In genomic region chr13:95754069-95754468, GRCh38 we compare ENCODE assay signal across 1 cellular context.
TF ChIP-seq lines count a peak whose summit lies in the region.

No MANE protein-coding gene starts in this region.

TF ChIP-seq in GM12878, 131 proteins besides CTCF, POLR2A, EP300 and RAD21 (continued from another document):
- TF ChIP-seq IRF5 (IDR thresholded peaks at IDR 0.05; ENCODE audit: borderline replicate concordance), result no peak
TF ChIP-seq in GM12878: peak in this region for 0.
